In genomic region chr3:159322322-159322939, GRCh38 we compare ENCODE assay signal across 7 cellular contexts.
A peak's percentile ranks its signal among the peaks of the same experiment; 100 is the strongest.
DNase-seq lines count a peak whose midpoint lies in the region; ATAC-seq, FAIRE-seq and TF ChIP-seq lines count a peak whose summit lies in the region.

No MANE protein-coding gene starts in this region.

- dilution Hi-C loops in IMR-90 (cut with HindIII; ENCODE audit: low sequenced_read_pairs, unreplicated experiment): no loop called here

- no peak overlapping the region for H3K27ac ChIP-seq in IMR-90 (ENCODE audit: insufficient read depth, low read length)
- no peak overlapping the region for H3K27ac ChIP-seq in astrocyte (ENCODE audit: low read depth, low read length)
- no peak overlapping the region for H3K27ac ChIP-seq in left lung

- H3K4me1 ChIP-seq in IMR-90 (ENCODE audit: control insufficient read depth, insufficient read depth, low read length) (no peaks in the 10 kb centered on the region), astrocyte (ENCODE audit: insufficient read depth, low read length) (no peaks in the 10 kb centered on the region), left lung (no peaks in the 10 kb centered on the region)

- POLR2A ChIA-PET in IMR-90 (lab: Charles Lee; ENCODE audit: unreplicated experiment): no interaction called here

- no peaks in the 10 kb centered on the region for H3K79me1 ChIP-seq in IMR-90 (ENCODE audit: low read depth in 1 of 2, low read length in 2 of 2)

- no peak overlapping the region for H3K18ac ChIP-seq in IMR-90 (ENCODE audit: low read depth, low read length)

- no peak overlapping the region for H4K91ac ChIP-seq in IMR-90 (ENCODE audit: insufficient read depth, low read depth, low read length)

- no peak overlapping the region for H2AK9ac ChIP-seq in IMR-90 (replicated peaks; ENCODE audit: low read depth, low read length, poor library complexity)

- H2AK5ac ChIP-seq in IMR-90 (ENCODE audit: low read depth, low read length): no peak overlapping the region

- TF ChIP-seq POLR2A in IMR-90 (IDR thresholded peaks at IDR 0.05; ENCODE audit: low read depth, low read length): no peak

- H3K9me1 ChIP-seq in IMR-90 (ENCODE audit: insufficient read depth, low read length): no peaks in the 10 kb centered on the region

- no peak overlapping the region for H3K9ac ChIP-seq in IMR-90 (ENCODE audit: low read depth, low read length)
- H3K9ac ChIP-seq in astrocyte (ENCODE audit: low read length): no peak overlapping the region

- H3K27me3 ChIP-seq in IMR-90 (ENCODE audit: control insufficient read depth, insufficient read depth, low read length): no peaks in the 10 kb centered on the region
- no peaks in the 10 kb centered on the region for H3K27me3 ChIP-seq in astrocyte (ENCODE audit: insufficient read depth, low read length)
- H3K27me3 ChIP-seq in left lung: no peaks in the 10 kb centered on the region

- H3K4me1 Mint-ChIP-seq in astrocyte (ENCODE audit: low read depth, unreplicated experiment): no peaks in the 10 kb centered on the region

- H3K4me3 Mint-ChIP-seq in astrocyte (ENCODE audit: unreplicated experiment): no peak overlapping the region

- peak; percentile 84 for ATAC-seq in GM19463 (IDR thresholded peaks at IDR 0.05; ENCODE audit: unreplicated experiment)
- peak; percentile 77 for ATAC-seq in IMR-90 (ENCODE audit: low read depth)
- ATAC-seq in left lung: peak; percentile 61

- DNase-seq in ELR (ENCODE audit: low read depth): peak; percentile 31
- peak; percentile 20 for DNase-seq in IMR-90
- DNase-seq in astrocyte (ENCODE audit: low read depth): no peak
- peak in 1 of 2 donors; percentile 67 for DNase-seq in left lung
- DNase-seq in NCI-H510A (lab: John Stamatoyannopoulos, UW): no peak
- DNase-seq in activated gamma-delta T cell (lab: John Stamatoyannopoulos, UW): no peak

- no peaks in the 10 kb centered on the region for H3K79me2 ChIP-seq in astrocyte (ENCODE audit: insufficient read depth, low read length)

- no peak overlapping the region for H3K4ac ChIP-seq in IMR-90 (ENCODE audit: low read depth, low read length)

- no CpG with 5 or more reads among the region's 8 CpGs for WGBS in IMR-90 (ENCODE audit: extremely low coverage in 2 of 2, insufficient read length in 1 of 2), 2 experiments

- CTCF ChIA-PET in IMR-90 (lab: Yijun Ruan, JAX): interaction anchor here (0.7 to 1.3 kb wide), 8 partner anchors 11 to 562 kb away, joined by 3 to 8 read pairs (median 4); no protein-coding TSS in a partner anchor

- no peak for FAIRE-seq in astrocyte (lab: Jason Lieb, UNC)

- no peak overlapping the region for H2BK20ac ChIP-seq in IMR-90 (ENCODE audit: low read depth, low read length)

- H3K4me2 ChIP-seq in IMR-90 (ENCODE audit: low read depth, low read length): no peak overlapping the region
- no peak overlapping the region for H3K4me2 ChIP-seq in astrocyte (ENCODE audit: low read length)

- H3K27ac Mint-ChIP-seq in astrocyte (ENCODE audit: unreplicated experiment): no peak overlapping the region

- no peak overlapping the region for H3K56ac ChIP-seq in IMR-90 (ENCODE audit: extremely low read depth, insufficient read depth, low read length)

- H3K9me3 ChIP-seq in IMR-90 (ENCODE audit: control insufficient read depth, insufficient read depth, low read length) (no peaks in the 10 kb centered on the region), astrocyte (ENCODE audit: insufficient read depth, low read depth, low read length) (no peaks in the 10 kb centered on the region), left lung (no peaks in the 10 kb centered on the region)

- no peak overlapping the region for H3K23ac ChIP-seq in IMR-90 (ENCODE audit: low read depth, low read length)

- no peak overlapping the region for H4K8ac ChIP-seq in IMR-90 (ENCODE audit: low read depth in 2 of 2, low read length in 2 of 2)

- peak overlapping the region; percentile 10 for H2AFZ ChIP-seq in IMR-90 (replicated peaks; ENCODE audit: low read length, poor library complexity)
- H2AFZ ChIP-seq in astrocyte (ENCODE audit: low read depth, low read length): no peak overlapping the region

- H3K4me3 ChIP-seq in IMR-90 (ENCODE audit: insufficient read depth, low read depth, low read length) (no peak overlapping the region), astrocyte (ENCODE audit: insufficient read depth, low read depth, low read length) (no peak overlapping the region), left lung (no peak overlapping the region)

- H4K5ac ChIP-seq in IMR-90 (ENCODE audit: low read depth, low read length): no peak overlapping the region

- TF ChIP-seq RAD21 in IMR-90 (IDR thresholded peaks at IDR 0.05; ENCODE audit: low read length): peak; percentile 59

- no peaks in the 10 kb centered on the region for H3K9me3 Mint-ChIP-seq in astrocyte (ENCODE audit: unreplicated experiment)

- in situ Hi-C loops in IMR-90 (cut with MboI; ENCODE audit: low sequenced_read_pairs): loop anchor here (10.0 kb wide), 1 partner anchor 482 kb away; no protein-coding TSS in a partner anchor

- no peaks in the 10 kb centered on the region for H3K36me3 ChIP-seq in IMR-90 (ENCODE audit: control insufficient read depth, insufficient read depth, low read length)
- no peaks in the 10 kb centered on the region for H3K36me3 ChIP-seq in astrocyte (ENCODE audit: insufficient read depth, low read length)
- no peaks in the 10 kb centered on the region for H3K36me3 ChIP-seq in left lung

- no peak overlapping the region for H2BK120ac ChIP-seq in IMR-90 (ENCODE audit: low read depth, low read length)

- no peak overlapping the region for H2BK5ac ChIP-seq in IMR-90 (ENCODE audit: low read depth, low read length, poor library complexity, severe bottlenecking)

- intact Hi-C loops in IMR-90 (cut with micrococcal nuclease) (loop anchor here (1.0 to 5.0 kb wide), 4 partner anchors 180 to 684 kb away; no protein-coding TSS in a partner anchor), left lung (cut with DNase I) (no loop called here)

- H4K20me1 ChIP-seq in IMR-90 (ENCODE audit: insufficient read depth, low read length) (no peaks in the 10 kb centered on the region), astrocyte (ENCODE audit: insufficient read depth, low read length) (no peaks in the 10 kb centered on the region)

- H2BK15ac ChIP-seq in IMR-90 (ENCODE audit: low read depth, low read length): no peak overlapping the region

- H3K36me3 Mint-ChIP-seq in astrocyte (ENCODE audit: low read depth, unreplicated experiment): no peaks in the 10 kb centered on the region

- H3K27me3 Mint-ChIP-seq in astrocyte (ENCODE audit: low read depth, unreplicated experiment): no peaks in the 10 kb centered on the region

- no TSS peak for BruUV-seq in IMR-90 (replicated peaks; lab: Mats Ljungman, UMichigan)

- TF ChIP-seq CTCF in IMR-90 (conservative IDR thresholded peaks at IDR 0.05; ENCODE audit: low read depth, low read length) (peak; percentile 72), astrocyte (IDR thresholded peaks at IDR 0.05; ENCODE audit: insufficient read depth, low read depth, low read length) (peak; percentile 66), left lung (IDR thresholded peaks at IDR 0.05) (peak; percentile 42 to 55)

- H3K14ac ChIP-seq in IMR-90 (replicated peaks; ENCODE audit: low read depth, low read length): no peak overlapping the region

TF ChIP-seq in IMR-90, 13 proteins besides CTCF, POLR2A, EP300 and RAD21:
- TF ChIP-seq MXI1 (IDR thresholded peaks at IDR 0.05; ENCODE audit: borderline replicate concordance, low read depth, low read length) (no peak), SMC3 (IDR thresholded peaks at IDR 0.05; ENCODE audit: low read depth, low read length) (peak; percentile 83)

Comparison
In these comparisons a context has a peak if more than half of its experiments do, and no peak if none do; other contexts are left out.
1. DNase-seq: peak in ELR (single experiment) and IMR-90 (single experiment); none in astrocyte (single experiment), NCI-H510A (single experiment) and activated gamma-delta T cell (single experiment).
2. Peak in every context shown above with its lines, with median percentiles within 50 percentile points of each other: ATAC-seq and CTCF ChIP-seq.